Comparison of ENCODE assay signal across 8 cellular contexts in the genomic region with DNA sequence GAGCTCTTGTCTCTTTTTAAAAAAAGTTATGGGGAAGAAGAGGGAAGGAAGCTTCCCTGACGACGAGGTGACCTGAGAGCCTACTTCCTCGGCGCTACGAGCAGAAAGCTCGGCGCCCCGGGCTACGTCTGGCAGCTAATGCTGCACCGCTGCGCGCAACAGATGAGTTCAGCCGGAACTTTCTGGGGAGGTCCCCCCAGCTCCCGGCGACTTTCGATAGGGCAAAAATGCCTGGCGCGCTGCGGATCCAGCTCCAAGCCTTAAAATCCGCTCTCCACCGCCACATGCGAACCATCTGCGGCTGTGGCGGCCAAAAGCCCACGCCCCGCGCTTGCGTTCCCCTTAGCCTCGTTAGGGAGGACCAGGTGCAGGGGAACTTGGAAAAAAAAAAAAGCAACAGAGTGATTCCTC. TPM values are rescaled to one million over a fixed set of nuclear protein-coding genes. Genes with fewer than 3 reads are reported as not detected.
DNase-seq lines count a peak whose midpoint lies in the region; ATAC-seq and TF ChIP-seq lines count a peak whose summit lies in the region.

No MANE protein-coding gene starts in this region.

- H2BK15ac ChIP-seq in neuronal stem cell (ENCODE audit: low read length) = peak overlapping the region; percentile 30

- H4K91ac ChIP-seq in neuronal stem cell (ENCODE audit: low read depth, low read length, poor library complexity) = no peak overlapping the region

- no peaks in the 10 kb centered on the region for H3K27me3 ChIP-seq in neuronal stem cell (ENCODE audit: control insufficient read depth in 3 of 3, insufficient read depth in 3 of 3, low read depth in 1 of 3, low read length in 3 of 3)

- ATAC-seq in HG03378 (IDR thresholded peaks at IDR 0.05; ENCODE audit: unreplicated experiment) = peak; percentile 21

- peak overlapping the region; percentile 99 for H3K9ac ChIP-seq in neuronal stem cell (ENCODE audit: low read depth, low read length, poor library complexity)

- peak overlapping the region; percentile 82 for H3K14ac ChIP-seq in neuronal stem cell (ENCODE audit: low read length)

- peak overlapping the region; percentile 89 for H2AFZ ChIP-seq in neuronal stem cell (ENCODE audit: low read length)

- DNase-seq in AG10803 (ENCODE audit: low read depth) = peak; percentile 77
- peak; percentile 69 for DNase-seq in RWPE1 (ENCODE audit: low spot score)
- DNase-seq in activated gamma-delta T cell (lab: John Stamatoyannopoulos, UW) = peak; percentile 47
- peak; percentile 67 to 90 for DNase-seq in foreskin fibroblast
- no peak for DNase-seq in neuronal stem cell (ENCODE audit: low spot score)

- no CpG with 5 or more reads among the region's 29 CpGs for WGBS in neuronal stem cell (ENCODE audit: extremely low coverage in 2 of 2, insufficient read length in 2 of 2, insufficient replicate concordance in 1 of 2), 2 donors

- H3K4me3 ChIP-seq in AG10803 (ENCODE audit: low read length) = peak overlapping the region; percentile 96
- peak overlapping the region; percentile 93 to 98 for H3K4me3 ChIP-seq in foreskin fibroblast (ENCODE audit: low read depth in 1 of 2, low read length in 2 of 2)
- peak overlapping the region; percentile 71 to 90 for H3K4me3 ChIP-seq in neuronal stem cell (ENCODE audit: low read length in 2 of 2)

- peak; percentile 45 for TF ChIP-seq POLR2A in GM18951 (IDR thresholded peaks at IDR 0.05; ENCODE audit: extremely low read depth, insufficient read depth, insufficient read length)

- TF ChIP-seq CTCF in AG10803 (conservative IDR thresholded peaks at IDR 0.05; ENCODE audit: low read length) = no peak
- TF ChIP-seq CTCF in RWPE1 (conservative IDR thresholded peaks at IDR 0.05; ENCODE audit: low read depth) = no peak
- no peak for TF ChIP-seq CTCF in foreskin fibroblast (IDR thresholded peaks at IDR 0.05; ENCODE audit: low read depth, low read length)

- CTCF ChIA-PET in RWPE1 (lab: Yijun Ruan, JAX) = interaction anchor here (0.5 to 1.5 kb wide), 6 partner anchors 35 to 131 kb away, joined by 3 to 6 read pairs (median 3); no protein-coding TSS in a partner anchor

- H3K27ac ChIP-seq in RWPE1 (peak overlapping the region; percentile 91), neuronal stem cell (replicated peaks; ENCODE audit: low read length) (peak overlapping the region; percentile 88), temporal lobe (ENCODE audit: low read depth, low read length) (peak overlapping the region; percentile 97)

- in situ Hi-C loops in GM18951 (cut with MboI; ENCODE audit: low sequenced_read_pairs, unreplicated experiment) = no loop called here

- no peak overlapping the region for H2BK120ac ChIP-seq in neuronal stem cell (ENCODE audit: low read depth, low read length)

- H3K9me3 ChIP-seq in neuronal stem cell (replicated peaks in 1 of 2; ENCODE audit: control insufficient read depth in 2 of 2, insufficient read depth in 1 of 2, low read depth in 1 of 2, low read length in 2 of 2) = no peaks in the 10 kb centered on the region

- peaks cover 2 to 12% of the 10 kb centered on the region in 2 donors for H3K36me3 ChIP-seq in neuronal stem cell (replicated peaks in 1 of 2; ENCODE audit: control insufficient read depth in 2 of 2, insufficient read depth in 2 of 2, low read length in 2 of 2)

- peak overlapping the region; percentile 99 for H3K18ac ChIP-seq in neuronal stem cell (ENCODE audit: low read length)

- no peak overlapping the region for H3K4ac ChIP-seq in neuronal stem cell (ENCODE audit: low read length)

- H2BK5ac ChIP-seq in neuronal stem cell (ENCODE audit: low read length) = peak overlapping the region; percentile 93

- peak overlapping the region; percentile 86 for H2AK5ac ChIP-seq in neuronal stem cell (ENCODE audit: low read depth, low read length)

- peak overlapping the region; percentile 71 for H3K4me2 ChIP-seq in neuronal stem cell (ENCODE audit: insufficient read depth, low read length, poor library complexity, severe bottlenecking)

- peak overlapping the region; percentile 96 for H3K23ac ChIP-seq in neuronal stem cell (ENCODE audit: low read depth, low read length, poor library complexity)

- POLR2A ChIA-PET in RWPE1 (lab: Yijun Ruan, JAX; ENCODE audit: low non-redundant PET) = interaction anchor here (0.6 to 0.9 kb wide), 4 partner anchors 13 to 741 kb away, joined by 3 to 4 read pairs (median 3); no protein-coding TSS in a partner anchor

- H2BK12ac ChIP-seq in neuronal stem cell (ENCODE audit: low read length) = no peak overlapping the region

- no peak overlapping the region for H4K8ac ChIP-seq in neuronal stem cell (ENCODE audit: low read depth, low read length)

- H3K79me1 ChIP-seq in neuronal stem cell (ENCODE audit: low read depth, low read length) = peaks cover 3% of the 10 kb centered on the region

- H3K4me1 ChIP-seq in neuronal stem cell (ENCODE audit: control insufficient read depth in 2 of 2, insufficient read depth in 1 of 2, low read depth in 1 of 2, low read length in 2 of 2) = peaks cover 2 to 5% of the 10 kb centered on the region in 2 donors

RNA-seq across cellular contexts. Expression of gene P4HA1, which starts 0.6 kb away (rescaled TPM):
- polyA plus RNA-seq in neuronal stem cell (2013, experiment 1 of 2) = 31.1 TPM
- 32.5 TPM for polyA plus RNA-seq in neuronal stem cell (2013, experiment 2 of 2)
- total RNA-seq in temporal lobe = 23.8 TPM

RNA-seq across cellular contexts. Expression of gene NUDT13, which starts 14.2 kb away (rescaled TPM):
- polyA plus RNA-seq in neuronal stem cell (2013, experiment 1 of 2) = 0.74 TPM
- polyA plus RNA-seq in neuronal stem cell (2013, experiment 2 of 2) = 0.58 TPM
- 0.25 TPM for total RNA-seq in temporal lobe
